Comparison of ENCODE assay signal across 10 cellular contexts in the genomic region with DNA sequence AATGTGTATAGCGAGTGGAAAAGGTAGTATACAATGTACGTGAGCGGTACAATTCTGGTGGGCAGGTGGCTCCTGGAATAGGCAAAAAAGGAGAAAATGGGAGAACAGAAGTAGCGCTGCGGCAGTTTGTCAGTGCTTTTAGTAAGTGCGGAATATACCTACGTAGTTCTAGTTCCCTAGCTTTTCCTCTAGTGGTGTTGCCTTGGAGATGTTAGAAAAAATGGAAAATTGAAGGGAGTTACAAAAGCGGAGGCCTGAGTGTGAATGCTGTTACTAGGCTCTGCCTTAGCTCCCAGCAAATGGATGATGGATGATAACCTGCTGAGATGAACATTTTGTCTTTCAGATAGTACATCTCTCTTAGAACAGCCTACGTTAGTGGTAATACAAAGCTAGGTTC. TPM values are rescaled to one million over a fixed set of nuclear protein-coding genes. Genes with fewer than 3 reads are reported as not detected.
DNase-seq lines count a peak whose midpoint lies in the region; ATAC-seq and TF ChIP-seq lines count a peak whose summit lies in the region.
"Had no signal": no experiment of that assay in that cellular context is flagged by ENCODE, and none has a peak within 500 bp of the region (broad histone marks: within the 10 kb centered on the region; RNA-seq: fewer than 3 reads in every experiment).

No MANE protein-coding gene starts in this region.

- H4K20me1 ChIP-seq in smooth muscle cell (ENCODE audit: low read depth): no peaks in the 10 kb centered on the region

- H2AFZ ChIP-seq in smooth muscle cell (ENCODE audit: low read depth): peak overlapping the region; percentile 100

- WGBS in gastroesophageal sphincter (ENCODE audit: low coverage in 1 of 2), 2 donors: 86 to 99% methylated on average over 9 of the region's 9 CpGs
- 92% methylated on average over 9 of the region's 9 CpGs for WGBS in smooth muscle cell (ENCODE audit: low lambda C conversion rate)

- H3K27me3 ChIP-seq in gastroesophageal sphincter: no peaks in the 10 kb centered on the region
- no peaks in the 10 kb centered on the region for H3K27me3 ChIP-seq in smooth muscle cell (ENCODE audit: low read depth)

- peaks cover 3% of the 10 kb centered on the region for H3F3A ChIP-seq in smooth muscle cell (ENCODE audit: low read depth)

- no peak for TF ChIP-seq POLR2A in gastroesophageal sphincter (IDR thresholded peaks at IDR 0.05)

- H3K27ac ChIP-seq in VCaP: peak overlapping the region; percentile 92
- peak overlapping the region in 3 of 4 donors; percentile 81 to 87 (median 83) for H3K27ac ChIP-seq in gastroesophageal sphincter
- H3K27ac ChIP-seq in smooth muscle cell (ENCODE audit: low read depth): peak overlapping the region; percentile 96

- peak overlapping the region in 1 of 2 donors; percentile 66 for H3K4me3 ChIP-seq in gastroesophageal sphincter
- H3K4me3 ChIP-seq in smooth muscle cell: peak overlapping the region; percentile 73

- ATAC-seq in gastroesophageal sphincter (no peak), GM19395 (IDR thresholded peaks at IDR 0.05; ENCODE audit: unreplicated experiment) (no peak)

- H3K9me3 ChIP-seq in gastroesophageal sphincter (no peaks in the 10 kb centered on the region), smooth muscle cell (replicated peaks; ENCODE audit: low read depth) (no peaks in the 10 kb centered on the region)
- H3K9me3 ChIP-seq: mucosa of descending colon had no signal

- no peaks in the 10 kb centered on the region for H3K36me3 Mint-ChIP-seq in T-helper 2 cell treated with Interferon-gamma antibody and Interleukin-4, amounts not matched to agents 5 μg/mL and 100 μg/mL, for 36 hours (ENCODE audit: low read depth)

- TF ChIP-seq EP300 in gastroesophageal sphincter (IDR thresholded peaks at IDR 0.05): no peak

- peak overlapping the region; percentile 97 for H3K4me2 ChIP-seq in smooth muscle cell

- peaks cover 28% of the 10 kb centered on the region for H3K79me2 ChIP-seq in smooth muscle cell (ENCODE audit: low read depth)

- H3K27me3 Mint-ChIP-seq in T-helper 2 cell treated with Interferon-gamma antibody and Interleukin-4, amounts not matched to agents 5 μg/mL and 100 μg/mL, for 36 hours (ENCODE audit: low read depth): peaks cover 22% of the 10 kb centered on the region

- H3K9me3 Mint-ChIP-seq in T-helper 2 cell treated with Interferon-gamma antibody and Interleukin-4, amounts not matched to agents 5 μg/mL and 100 μg/mL, for 36 hours: no peaks in the 10 kb centered on the region

- peak overlapping the region; percentile 88 for H3K4me3 Mint-ChIP-seq in T-helper 2 cell treated with Interferon-gamma antibody and Interleukin-4, amounts not matched to agents 5 μg/mL and 100 μg/mL, for 36 hours

- H3K4me1 ChIP-seq in gastroesophageal sphincter (peaks cover 0 to 40% (median 0%) of the 10 kb centered on the region in 3 donors), smooth muscle cell (ENCODE audit: low read depth) (peaks cover 13% of the 10 kb centered on the region)

- H3K4me1 Mint-ChIP-seq in T-helper 2 cell treated with Interferon-gamma antibody and Interleukin-4, amounts not matched to agents 5 μg/mL and 100 μg/mL, for 36 hours (ENCODE audit: low read depth): peaks cover 8% of the 10 kb centered on the region

- DNase-seq in T-helper 2 cell treated with Interferon-gamma antibody and Interleukin-4, amounts not matched to agents 5 μg/mL and 100 μg/mL, for 36 hours (ENCODE audit: low spot score): no peak
- DNase-seq in T-helper 2 cell (no peak), smooth muscle cell (lab: John Stamatoyannopoulos, UW; ENCODE audit: unreplicated experiment) (no peak), GOT3 (lab: John Stamatoyannopoulos, UW) (no peak), NCI-H510A (lab: John Stamatoyannopoulos, UW) (no peak)
- DNase-seq: mucosa of descending colon, NCI-H1694 had no signal

- H3K9ac ChIP-seq in smooth muscle cell (ENCODE audit: low read depth): no peak overlapping the region

- no peak for TF ChIP-seq CTCF in VCaP (conservative IDR thresholded peaks at IDR 0.05)
- no peak for TF ChIP-seq CTCF in gastroesophageal sphincter (IDR thresholded peaks at IDR 0.05)
- no peak for TF ChIP-seq CTCF in smooth muscle cell (IDR thresholded peaks at IDR 0.05; ENCODE audit: borderline replicate concordance, insufficient read depth, poor library complexity, severe bottlenecking)

- H3K36me3 ChIP-seq in gastroesophageal sphincter (no peaks in the 10 kb centered on the region), smooth muscle cell (ENCODE audit: low read depth) (no peaks in the 10 kb centered on the region)

- H3K27ac Mint-ChIP-seq in T-helper 2 cell treated with Interferon-gamma antibody and Interleukin-4, amounts not matched to agents 5 μg/mL and 100 μg/mL, for 36 hours: no peak overlapping the region

RNA-seq across cellular contexts. Expression of a gene that starts 1.1 kb away (rescaled TPM):
- total RNA-seq in gastroesophageal sphincter: 10 to 100 TPM; 17.0 to 35.3 (median 24.8) TPM
- total RNA-seq in smooth muscle cell: 35.9 and 58.9 TPM in 2 replicates
- 14.5 and 20.0 TPM in 2 replicates for polyA plus RNA-seq in smooth muscle cell

RNA-seq across cellular contexts. Expression of a gene that starts 32.8 kb away (rescaled TPM):
- 1 to 10 TPM; 3.9 to 6.7 (median 4.5) TPM for total RNA-seq in gastroesophageal sphincter
- 0.13 and 0.31 TPM in 2 replicates for total RNA-seq in smooth muscle cell
- polyA plus RNA-seq in smooth muscle cell: not detected in 2 replicates
